In genomic region chr17:38751144-38751802, GRCh38 we compare ENCODE assay signal across 8 cellular contexts. TPM values are rescaled to one million over a fixed set of nuclear protein-coding genes. Genes with fewer than 3 reads are reported as not detected.
A peak's percentile ranks its signal among the peaks of the same experiment; 100 is the strongest.
DNase-seq lines count a peak whose midpoint lies in the region; TF ChIP-seq lines count a peak whose summit lies in the region.

No MANE protein-coding gene starts in this region.

- no peaks in the 10 kb centered on the region for H3K9me3 ChIP-seq in mononuclear cell (ENCODE audit: low read depth, low read length)

- no peak for TF ChIP-seq CTCF in astrocyte of the spinal cord (IDR thresholded peaks at IDR 0.05; ENCODE audit: low read depth, low read length)

- DNase-seq in NCI-H1417 (lab: John Stamatoyannopoulos, UW) (peak; percentile 67 to 88 (median 67)), NCI-H1417 treated with DMSO at 0.1 percent for 48 hours (lab: John Stamatoyannopoulos, UW) (no peak), NCI-H1105 (lab: John Stamatoyannopoulos, UW) (peak; percentile 8), astrocyte of the spinal cord (ENCODE audit: low read depth, low spot score) (peak; percentile 60), C1 segment of cervical spinal cord (lab: John Stamatoyannopoulos, UW) (no peak)
- DNase-seq in stimulated activated CD4-positive, alpha-beta T cell treated with anti-CD3 and anti-CD28 coated beads, Interleukin-12 subunit alpha, Interleukin-12 subunit beta, amount 100 ng/mL, for 4 hours, result no peak
- no peak for DNase-seq in activated CD4-positive, CD25-positive, alpha-beta regulatory T cell treated with anti-CD3 and anti-CD28 coated beads, Interleukin-2, amount 50 U/mL, for 72 hours

- H3K27me3 ChIP-seq in mononuclear cell (ENCODE audit: insufficient read depth, low read length), result peaks cover 43% of the 10 kb centered on the region

- H3K4me1 ChIP-seq in mononuclear cell (ENCODE audit: insufficient read depth, low read length), result peaks cover 77% of the 10 kb centered on the region

- in situ Hi-C loops in astrocyte of the spinal cord (cut with HindIII; ENCODE audit: low sequenced_read_pairs), result no loop called here

- H3K4me3 ChIP-seq in astrocyte of the spinal cord (ENCODE audit: low read depth, low read length) (peak overlapping the region; percentile 99), mononuclear cell (ENCODE audit: low read length) (peak overlapping the region; percentile 76)

RNA-seq across cellular contexts. Expression of gene PSMB3, which starts 1.3 kb away (rescaled TPM):
- total RNA-seq in mononuclear cell, result 95.5 TPM

RNA-seq across cellular contexts. Expression of gene PCGF2, which starts 3.1 kb away (rescaled TPM):
- not detected for total RNA-seq in mononuclear cell

RNA-seq across cellular contexts. Expression of gene CISD3, which starts 21.1 kb away (rescaled TPM):
- total RNA-seq in mononuclear cell, result 1.8 TPM

RNA-seq across cellular contexts. Expression of gene MLLT6, which starts 46.2 kb away (rescaled TPM):
- total RNA-seq in mononuclear cell, result 95.9 TPM

RNA-seq across cellular contexts. Expression of gene PIP4K2B, which starts 48.1 kb away (rescaled TPM):
- 17.8 TPM for total RNA-seq in mononuclear cell

Comparison
In these comparisons a context has a peak if more than half of its experiments do, and no peak if none do; other contexts are left out.
1. DNase-seq: peak in NCI-H1417 (3 of 3), NCI-H1105 (single experiment) and astrocyte of the spinal cord (single experiment); none in NCI-H1417 treated with DMSO at 0.1 percent for 48 hours (single experiment), stimulated activated CD4-positive, alpha-beta T cell treated with anti-CD3 and anti-CD28 coated beads, Interleukin-12 subunit alpha, Interleukin-12 subunit beta, amount 100 ng/mL, for 4 hours (single experiment), C1 segment of cervical spinal cord (0 of 14) and activated CD4-positive, CD25-positive, alpha-beta regulatory T cell treated with anti-CD3 and anti-CD28 coated beads, Interleukin-2, amount 50 U/mL, for 72 hours (single experiment).